ENCODE assay signal across 1 cellular context in genomic region chr3:189945935-189946709, GRCh38.
A peak's percentile ranks its signal among the peaks of the same experiment; 100 is the strongest.
TF ChIP-seq lines count a peak whose summit lies in the region.

No MANE protein-coding gene starts in this region.

TF ChIP-seq in SK-N-SH, 30 proteins besides CTCF, POLR2A, EP300 and RAD21:
- TF ChIP-seq, protein P1, sequence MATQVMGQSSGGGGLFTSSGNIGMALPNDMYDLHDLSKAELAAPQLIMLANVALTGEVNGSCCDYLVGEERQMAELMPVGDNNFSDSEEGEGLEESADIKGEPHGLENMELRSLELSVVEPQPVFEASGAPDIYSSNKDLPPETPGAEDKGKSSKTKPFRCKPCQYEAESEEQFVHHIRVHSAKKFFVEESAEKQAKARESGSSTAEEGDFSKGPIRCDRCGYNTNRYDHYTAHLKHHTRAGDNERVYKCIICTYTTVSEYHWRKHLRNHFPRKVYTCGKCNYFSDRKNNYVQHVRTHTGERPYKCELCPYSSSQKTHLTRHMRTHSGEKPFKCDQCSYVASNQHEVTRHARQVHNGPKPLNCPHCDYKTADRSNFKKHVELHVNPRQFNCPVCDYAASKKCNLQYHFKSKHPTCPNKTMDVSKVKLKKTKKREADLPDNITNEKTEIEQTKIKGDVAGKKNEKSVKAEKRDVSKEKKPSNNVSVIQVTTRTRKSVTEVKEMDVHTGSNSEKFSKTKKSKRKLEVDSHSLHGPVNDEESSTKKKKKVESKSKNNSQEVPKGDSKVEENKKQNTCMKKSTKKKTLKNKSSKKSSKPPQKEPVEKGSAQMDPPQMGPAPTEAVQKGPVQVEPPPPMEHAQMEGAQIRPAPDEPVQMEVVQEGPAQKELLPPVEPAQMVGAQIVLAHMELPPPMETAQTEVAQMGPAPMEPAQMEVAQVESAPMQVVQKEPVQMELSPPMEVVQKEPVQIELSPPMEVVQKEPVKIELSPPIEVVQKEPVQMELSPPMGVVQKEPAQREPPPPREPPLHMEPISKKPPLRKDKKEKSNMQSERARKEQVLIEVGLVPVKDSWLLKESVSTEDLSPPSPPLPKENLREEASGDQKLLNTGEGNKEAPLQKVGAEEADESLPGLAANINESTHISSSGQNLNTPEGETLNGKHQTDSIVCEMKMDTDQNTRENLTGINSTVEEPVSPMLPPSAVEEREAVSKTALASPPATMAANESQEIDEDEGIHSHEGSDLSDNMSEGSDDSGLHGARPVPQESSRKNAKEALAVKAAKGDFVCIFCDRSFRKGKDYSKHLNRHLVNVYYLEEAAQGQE (IDR thresholded peaks at IDR 0.05; ENCODE audit: low read depth, low read length), result peak; percentile 75; the same call in 1 of the 2 replicates
- TF ChIP-seq NRF1 (IDR thresholded peaks at IDR 0.05; ENCODE audit: low read depth, low read length), result no peak
TF ChIP-seq in SK-N-SH: peak in this region for 1.
